ENCODE assay signal across 7 cellular contexts in the genomic region with DNA sequence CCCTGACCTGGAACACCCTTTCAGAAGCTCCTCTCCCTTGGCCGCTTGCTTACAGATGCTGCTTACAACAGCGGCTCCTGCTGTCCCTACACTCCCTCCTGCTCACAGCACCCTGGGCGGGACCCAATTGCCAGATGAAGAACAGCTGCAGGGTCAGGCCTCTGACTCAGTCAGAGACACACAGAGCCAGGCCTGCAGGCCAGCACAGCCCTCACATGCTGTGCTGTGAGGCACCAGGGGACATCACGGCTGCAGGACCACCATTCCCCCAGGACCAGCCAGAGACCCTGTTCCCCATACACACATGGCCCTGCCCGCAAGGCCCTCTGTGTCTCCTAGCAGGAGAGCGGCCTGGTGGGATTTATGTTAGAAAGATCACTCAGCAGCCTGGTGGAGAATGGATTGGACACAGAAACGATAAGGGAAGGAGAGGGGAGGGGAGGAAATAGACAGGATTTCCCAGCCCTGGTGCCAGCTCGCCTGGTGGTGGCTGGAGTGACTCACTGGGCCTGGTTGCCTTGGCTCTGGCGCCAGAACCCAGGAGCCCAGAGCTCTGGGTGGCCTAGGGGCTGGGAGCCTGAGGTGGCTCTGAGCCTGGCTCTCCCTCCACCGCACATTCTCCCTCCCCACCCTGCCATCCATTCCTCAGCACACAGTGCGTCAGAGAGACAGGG. TPM values are rescaled to one million over a fixed set of nuclear protein-coding genes. Genes with fewer than 3 reads are reported as not detected.
DNase-seq lines count a peak whose midpoint lies in the region; ATAC-seq, FAIRE-seq and TF ChIP-seq lines count a peak whose summit lies in the region.

No MANE protein-coding gene starts in this region.

- peaks cover 23% of the 10 kb centered on the region for H3K4me1 Mint-ChIP-seq in activated CD8-positive, alpha-beta T cell treated with anti-CD3 and anti-CD28 coated beads for 36 hours (ENCODE audit: low read depth)

- no peaks in the 10 kb centered on the region for H3K36me3 Mint-ChIP-seq in activated CD8-positive, alpha-beta T cell treated with anti-CD3 and anti-CD28 coated beads for 36 hours (ENCODE audit: low read depth)

- POLR2A ChIA-PET in activated CD8-positive, alpha-beta T cell treated with anti-CD3 and anti-CD28 coated beads for 36 hours (lab: Charles Lee), result interaction anchor here (1.0 to 2.2 kb wide), 2 partner anchors 8 to 34 kb away, joined by 4 to 8 read pairs; no protein-coding TSS in a partner anchor

- peak overlapping the region; percentile 33 to 87 (median 70) for H3K27ac ChIP-seq in pancreas

- no peaks in the 10 kb centered on the region for H3K27me3 Mint-ChIP-seq in activated CD8-positive, alpha-beta T cell treated with anti-CD3 and anti-CD28 coated beads for 36 hours

- intact Hi-C loops in activated CD8-positive, alpha-beta T cell treated with anti-CD3 and anti-CD28 coated beads for 36 hours (cut with micrococcal nuclease), result no loop called here
- intact Hi-C loops in pancreas (cut with DNase I), result no loop called here

- no peak for FAIRE-seq in pancreas (lab: Jason Lieb, UNC)

- no peaks in the 10 kb centered on the region for H3K36me3 ChIP-seq in pancreas

- H3K4me3 Mint-ChIP-seq in activated CD8-positive, alpha-beta T cell treated with anti-CD3 and anti-CD28 coated beads for 36 hours, result no peak overlapping the region

- H3K4me1 ChIP-seq in pancreas, result peaks cover 16 to 32% (median 23%) of the 10 kb centered on the region in 3 donors

- peak; percentile 67 for ATAC-seq in activated CD8-positive, alpha-beta T cell treated with anti-CD3 and anti-CD28 coated beads for 36 hours
- ATAC-seq in pancreas, result peak; percentile 85 to 91 (median 88)
- ATAC-seq in GM19035 (IDR thresholded peaks at IDR 0.05; ENCODE audit: unreplicated experiment), result no peak
- ATAC-seq in GM19395 (IDR thresholded peaks at IDR 0.05; ENCODE audit: unreplicated experiment), result no peak

- 70 to 79% methylated on average over 11 of the region's 11 CpGs for WGBS in pancreas, 2 donors

- peaks cover 2% of the 10 kb centered on the region for H3K9me3 Mint-ChIP-seq in activated CD8-positive, alpha-beta T cell treated with anti-CD3 and anti-CD28 coated beads for 36 hours

- TF ChIP-seq CTCF in activated CD8-positive, alpha-beta T cell treated with anti-CD3 and anti-CD28 coated beads for 36 hours (IDR thresholded peaks at IDR 0.05), result no peak
- TF ChIP-seq CTCF in pancreas (IDR thresholded peaks at IDR 0.05), result no peak

- H3K27me3 ChIP-seq in pancreas, result no peaks in the 10 kb centered on the region

- no peak overlapping the region for H3K4me3 ChIP-seq in pancreas

- no peak overlapping the region for H3K27ac Mint-ChIP-seq in activated CD8-positive, alpha-beta T cell treated with anti-CD3 and anti-CD28 coated beads for 36 hours

- no peaks in the 10 kb centered on the region for H3K9me3 ChIP-seq in pancreas

- CTCF ChIA-PET in activated CD8-positive, alpha-beta T cell treated with anti-CD3 and anti-CD28 coated beads for 36 hours (lab: Charles Lee), result interaction anchor here (1.0 to 1.4 kb wide), 2 partner anchors 17 to 26 kb away, joined by 3 to 15 read pairs; no protein-coding TSS in a partner anchor

- DNase-seq in HS-27A (ENCODE audit: low read depth) (peak; percentile 78), glomerular endothelial cell (ENCODE audit: extremely low read depth, low read depth, low spot score) (peak; percentile 31), pancreas (peak; percentile 54 to 80 (median 74))
- no peak for DNase-seq in activated CD8-positive, alpha-beta T cell treated with anti-CD3 and anti-CD28 coated beads for 36 hours
- DNase-seq in activated CD4-positive, alpha-beta T cell treated with anti-CD3 and anti-CD28 coated beads for 1 hour, result no peak

RNA-seq across cellular contexts. Expression of a gene that starts 6.7 kb away (rescaled TPM):
- 1 to 10 TPM; 1.6 to 2.2 TPM for total RNA-seq in activated CD8-positive, alpha-beta T cell treated with anti-CD3 and anti-CD28 coated beads for 36 hours
- total RNA-seq in glomerular endothelial cell (7.1 and 8.8 TPM in 2 replicates), pancreas (10 to 100 TPM in 2 of 6 donors, 1 to 10 TPM in 4; 3.3 to 11.0 (median 7.3) TPM)
- 1 to 10 TPM; 3.7 to 4.0 TPM for polyA plus RNA-seq in pancreas

RNA-seq across cellular contexts. Expression of a gene that starts 29.2 kb away (rescaled TPM):
- total RNA-seq in activated CD8-positive, alpha-beta T cell treated with anti-CD3 and anti-CD28 coated beads for 36 hours, result not detected
- total RNA-seq in glomerular endothelial cell, result 0.53 TPM in 1 of 2 replicates, not detected in the other
- under 1 TPM in 2 of 6 donors, not detected in 4; 0.69 to 0.78 TPM for total RNA-seq in pancreas
- polyA plus RNA-seq in pancreas, result under 1 TPM in 1 of 2 donors, not detected in 1; 0.61 TPM

RNA-seq across cellular contexts. Expression of a gene that starts 39.3 kb away (rescaled TPM):
- not detected for total RNA-seq in activated CD8-positive, alpha-beta T cell treated with anti-CD3 and anti-CD28 coated beads for 36 hours
- not detected in 2 replicates for total RNA-seq in glomerular endothelial cell
- under 1 TPM in 1 of 6 donors, not detected in 5; 0.85 TPM for total RNA-seq in pancreas
- not detected for polyA plus RNA-seq in pancreas

RNA-seq across cellular contexts. Expression of a gene that starts 54.6 kb away (rescaled TPM):
- under 1 TPM; 0.09 to 0.14 TPM for total RNA-seq in activated CD8-positive, alpha-beta T cell treated with anti-CD3 and anti-CD28 coated beads for 36 hours
- total RNA-seq in glomerular endothelial cell, result 0.18 and 0.19 TPM in 2 replicates
- total RNA-seq in pancreas, result 1 to 10 TPM; 3.8 to 9.7 (median 7.0) TPM
- polyA plus RNA-seq in pancreas, result 10 to 100 TPM in 1 of 2 donors, 1 to 10 TPM in 1; 6.8 to 13.3 TPM

Comparison
In these comparisons a context has a peak if more than half of its experiments do, and no peak if none do; other contexts are left out.
1. DNase-seq: peak in HS-27A (single experiment), glomerular endothelial cell (single experiment) and pancreas (6 of 6); none in activated CD8-positive, alpha-beta T cell treated with anti-CD3 and anti-CD28 coated beads for 36 hours (single experiment) and activated CD4-positive, alpha-beta T cell treated with anti-CD3 and anti-CD28 coated beads for 1 hour (single experiment).
2. ATAC-seq: peak in activated CD8-positive, alpha-beta T cell treated with anti-CD3 and anti-CD28 coated beads for 36 hours (single experiment) and pancreas (4 of 4); none in GM19035 (single experiment) and GM19395 (single experiment).